Comparison of ENCODE assay signal across 24 cellular contexts in the genomic region with DNA sequence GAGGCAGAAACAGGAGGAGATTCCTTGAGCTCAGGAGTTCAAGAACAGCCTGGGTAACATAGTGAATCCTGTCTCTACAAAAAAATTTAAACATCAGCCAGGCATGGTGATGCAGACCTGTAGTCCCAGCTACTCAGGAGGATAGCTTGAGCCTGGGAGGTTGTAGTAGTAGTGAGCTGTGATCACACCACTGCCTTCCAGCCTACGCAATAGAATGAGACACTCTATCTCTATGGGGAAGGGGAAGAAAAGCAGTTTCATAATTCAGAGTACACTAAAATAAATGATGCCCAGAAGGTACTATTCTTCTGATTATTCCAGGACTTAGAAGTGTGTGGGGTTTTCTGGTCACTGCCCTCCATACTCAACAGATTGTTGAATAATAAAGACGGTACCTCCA.
"Had no signal": no experiment of that assay in that cellular context is flagged by ENCODE, and none has a peak within 500 bp of the region (broad histone marks: within the 10 kb centered on the region; RNA-seq: fewer than 3 reads in every experiment).

No MANE protein-coding gene starts in this region.

- H3K4me3 Mint-ChIP-seq: activated CD4-positive, alpha-beta memory T cell treated with anti-CD3 and anti-CD28 coated beads, Interleukin-2, amount 10 ng/mL, durations not matched to agents 7 days and 5 days; activated CD8-positive, alpha-beta memory T cell treated with anti-CD3 and anti-CD28 coated beads, Interleukin-2, amount 10 ng/mL, durations not matched to agents 7 days and 5 days; activated naive CD8-positive, alpha-beta T cell treated with anti-CD3 and anti-CD28 coated beads, Interleukin-2, amount 10 ng/mL, durations not matched to agents 7 days and 5 days; activated T-helper 17 cell treated with anti-CD3 and anti-CD28 coated beads, Interleukin-2, amount 50 U/mL, for 72 hours; brain; nephron progenitor cell; stimulated activated memory B cell treated with anti-CD40 and anti-IgM and Interleukin-4, amounts not matched to agents 10 μg/mL and 1 μg/mL and 100 μg/mL, for 72 hours; T-helper 2 cell treated with Interferon-gamma antibody and Interleukin-4, amounts not matched to agents 5 μg/mL and 100 μg/mL, for 36 hours; WTC11 had no signal

- H3K4me1 Mint-ChIP-seq: activated CD4-positive, alpha-beta memory T cell treated with anti-CD3 and anti-CD28 coated beads, Interleukin-2, amount 10 ng/mL, durations not matched to agents 7 days and 5 days; activated CD8-positive, alpha-beta memory T cell treated with anti-CD3 and anti-CD28 coated beads, Interleukin-2, amount 10 ng/mL, durations not matched to agents 7 days and 5 days; activated naive CD8-positive, alpha-beta T cell treated with anti-CD3 and anti-CD28 coated beads, Interleukin-2, amount 10 ng/mL, durations not matched to agents 7 days and 5 days; nephron progenitor cell had no signal

- H3K4me3 ChIP-seq: colonic mucosa, lung, sigmoid colon, tibial artery had no signal

- H3K27ac ChIP-seq: colonic mucosa, sigmoid colon, tibial artery had no signal

- H3K27me3 Mint-ChIP-seq: activated CD4-positive, alpha-beta memory T cell treated with anti-CD3 and anti-CD28 coated beads, Interleukin-2, amount 10 ng/mL, durations not matched to agents 7 days and 5 days; activated CD8-positive, alpha-beta memory T cell treated with anti-CD3 and anti-CD28 coated beads, Interleukin-2, amount 10 ng/mL, durations not matched to agents 7 days and 5 days; activated naive CD8-positive, alpha-beta T cell treated with anti-CD3 and anti-CD28 coated beads, Interleukin-2, amount 10 ng/mL, durations not matched to agents 7 days and 5 days; activated T-helper 17 cell treated with anti-CD3 and anti-CD28 coated beads, Interleukin-2, amount 50 U/mL, for 72 hours; brain; stimulated activated memory B cell treated with anti-CD40 and anti-IgM and Interleukin-4, amounts not matched to agents 10 μg/mL and 1 μg/mL and 100 μg/mL, for 72 hours had no signal

- DNase-seq: activated CD4-positive, alpha-beta memory T cell treated with anti-CD3 and anti-CD28 coated beads, Interleukin-2, amount 10 ng/mL, durations not matched to agents 7 days and 5 days; activated CD4-positive, alpha-beta T cell treated with anti-CD3 and anti-CD28 coated beads for 48 hours; activated CD8-positive, alpha-beta memory T cell treated with anti-CD3 and anti-CD28 coated beads, Interleukin-2, amount 10 ng/mL, durations not matched to agents 7 days and 5 days; activated naive CD4-positive, alpha-beta T cell; activated naive CD8-positive, alpha-beta T cell treated with anti-CD3 and anti-CD28 coated beads, Interleukin-2, amount 10 ng/mL, durations not matched to agents 7 days and 5 days; anterior cingulate cortex; central memory CD4-positive, alpha-beta T cell; colonic mucosa; nephron progenitor cell; occipital lobe; posterior cingulate gyrus; sigmoid colon; stimulated activated CD4-positive, alpha-beta T cell treated with anti-CD3 and anti-CD28 coated beads, Interleukin-4, amount 100 ng/mL, for 4 hours; tibial artery had no signal

- H3K9me3 Mint-ChIP-seq: activated CD4-positive, alpha-beta memory T cell treated with anti-CD3 and anti-CD28 coated beads, Interleukin-2, amount 10 ng/mL, durations not matched to agents 7 days and 5 days; activated naive CD8-positive, alpha-beta T cell treated with anti-CD3 and anti-CD28 coated beads, Interleukin-2, amount 10 ng/mL, durations not matched to agents 7 days and 5 days; activated T-helper 17 cell treated with anti-CD3 and anti-CD28 coated beads, Interleukin-2, amount 50 U/mL, for 72 hours; brain; nephron progenitor cell; stimulated activated memory B cell treated with anti-CD40 and anti-IgM and Interleukin-4, amounts not matched to agents 10 μg/mL and 1 μg/mL and 100 μg/mL, for 72 hours; T-helper 2 cell treated with Interferon-gamma antibody and Interleukin-4, amounts not matched to agents 5 μg/mL and 100 μg/mL, for 36 hours; WTC11 had no signal

- ATAC-seq: activated CD8-positive, alpha-beta memory T cell treated with anti-CD3 and anti-CD28 coated beads, Interleukin-2, amount 10 ng/mL, durations not matched to agents 7 days and 5 days; activated T-helper 17 cell treated with anti-CD3 and anti-CD28 coated beads, Interleukin-2, amount 50 U/mL, for 72 hours; stimulated activated memory B cell treated with anti-CD40 and anti-IgM and Interleukin-4, amounts not matched to agents 10 μg/mL and 1 μg/mL and 100 μg/mL, for 72 hours; WTC11 had no signal

- H3K27ac Mint-ChIP-seq: activated CD4-positive, alpha-beta memory T cell treated with anti-CD3 and anti-CD28 coated beads, Interleukin-2, amount 10 ng/mL, durations not matched to agents 7 days and 5 days; activated CD8-positive, alpha-beta memory T cell treated with anti-CD3 and anti-CD28 coated beads, Interleukin-2, amount 10 ng/mL, durations not matched to agents 7 days and 5 days; activated naive CD8-positive, alpha-beta T cell treated with anti-CD3 and anti-CD28 coated beads, Interleukin-2, amount 10 ng/mL, durations not matched to agents 7 days and 5 days; brain; nephron progenitor cell; stimulated activated memory B cell treated with anti-CD40 and anti-IgM and Interleukin-4, amounts not matched to agents 10 μg/mL and 1 μg/mL and 100 μg/mL, for 72 hours; T-helper 2 cell treated with Interferon-gamma antibody and Interleukin-4, amounts not matched to agents 5 μg/mL and 100 μg/mL, for 36 hours; WTC11 had no signal

- FAIRE-seq: endometrium, frontal cortex, keratinocyte, urothelium cell line had no signal
